21 cellular contexts compared by ENCODE assay signal in the genomic region with DNA sequence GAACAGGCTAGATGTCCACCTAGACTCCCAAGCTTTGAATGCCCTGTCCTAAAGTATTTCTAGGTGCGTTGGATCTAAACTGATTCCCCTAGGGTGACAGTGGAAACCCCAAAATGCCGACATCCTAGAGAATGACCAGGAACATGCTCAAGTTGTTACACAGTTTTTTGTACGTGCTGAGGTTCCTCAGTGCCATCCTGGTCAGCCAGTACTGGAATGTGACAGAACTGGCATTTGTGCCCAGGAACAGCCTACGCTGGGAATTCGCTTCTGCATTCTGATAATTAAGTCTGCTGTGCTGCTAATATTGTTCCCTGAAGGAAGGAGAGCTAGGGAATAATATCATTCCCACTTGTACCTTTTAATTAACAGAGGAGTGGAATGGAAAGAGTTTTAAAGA. TPM values are rescaled to one million over a fixed set of nuclear protein-coding genes. Genes with fewer than 3 reads are reported as not detected.
DNase-seq lines count a peak whose midpoint lies in the region; ATAC-seq and TF ChIP-seq lines count a peak whose summit lies in the region.
"Had no signal": no experiment of that assay in that cellular context is flagged by ENCODE, and none has a peak within 500 bp of the region (broad histone marks: within the 10 kb centered on the region; RNA-seq: fewer than 3 reads in every experiment).

No MANE protein-coding gene starts in this region.

- CTCF ChIA-PET in activated CD8-positive, alpha-beta T cell treated with anti-CD3 and anti-CD28 coated beads for 36 hours (lab: Charles Lee) = interaction anchor here (1.6 kb wide), 1 partner anchor 167 kb away, joined by 4 read pairs; no protein-coding TSS in a partner anchor
- CTCF ChIA-PET in activated CD8-positive, alpha-beta T cell treated with anti-CD3 and anti-CD28 coated beads, Interleukin-2, amount 10 ng/mL, durations not matched to agents 7 days and 5 days (lab: Charles Lee) = interaction anchor here (0.6 to 1.5 kb wide), 6 partner anchors 10 to 362 kb away, joined by 3 to 4 read pairs (median 3); no protein-coding TSS in a partner anchor
- CTCF ChIA-PET in PC-9 (lab: Charles Lee) = no interaction called here

- intact Hi-C loops in activated CD8-positive, alpha-beta T cell treated with anti-CD3 and anti-CD28 coated beads for 36 hours (cut with micrococcal nuclease) = no loop called here
- intact Hi-C loops in PC-9 (cut with micrococcal nuclease; ENCODE audit: unreplicated experiment) = no loop called here
- intact Hi-C loops in testis (cut with DNase I; ENCODE audit: low total_unique reads) = no loop called here
- intact Hi-C loops in head of caudate nucleus (cut with DNase I) = no loop called here

- WGBS in testis, 2 donors = 62 to 70% methylated on average over 5 of the region's 5 CpGs

- H3K27ac Mint-ChIP-seq in activated CD8-positive, alpha-beta T cell treated with anti-CD3 and anti-CD28 coated beads for 36 hours = peak overlapping the region; percentile 73
- H3K27ac Mint-ChIP-seq in activated CD8-positive, alpha-beta T cell treated with anti-CD3 and anti-CD28 coated beads, Interleukin-2, amount 10 ng/mL, durations not matched to agents 7 days and 5 days = no peak overlapping the region
- peak overlapping the region; percentile 40 for H3K27ac Mint-ChIP-seq in mesothelial cell of epicardium

- TF ChIP-seq POLR2A in testis (IDR thresholded peaks at IDR 0.05) = no peak

- peak overlapping the region; percentile 43 for H3K4me2 ChIP-seq in PC-9
- H3K4me2 ChIP-seq: BLaER1 treated with 17β-estradiol and CSF1 and Interleukin-3, amounts not matched to agents 10 nM and 100 nM had no signal

- peaks cover 27% of the 10 kb centered on the region for H3K4me1 ChIP-seq in PC-9 (replicated peaks; ENCODE audit: insufficient read depth)
- peaks cover 21% of the 10 kb centered on the region for H3K4me1 ChIP-seq in testis

- no peak for ATAC-seq in activated CD8-positive, alpha-beta T cell treated with anti-CD3 and anti-CD28 coated beads for 36 hours
- ATAC-seq in activated CD8-positive, alpha-beta T cell treated with anti-CD3 and anti-CD28 coated beads, Interleukin-2, amount 10 ng/mL, durations not matched to agents 7 days and 5 days = no peak
- ATAC-seq: GM12878, K562, T-helper 17 cell had no signal

- no peak overlapping the region for H3K4me3 ChIP-seq in PC-9
- H3K4me3 ChIP-seq in testis = no peak overlapping the region
- H3K4me3 ChIP-seq: adrenal gland; BLaER1 treated with 17β-estradiol and CSF1 and Interleukin-3, amounts not matched to agents 10 nM and 100 nM; GM12878; K562; mucosa of descending colon had no signal

- H3K79me2 ChIP-seq in PC-9 (ENCODE audit: low read depth) = peaks cover 7% of the 10 kb centered on the region; the same call in 1 of the 2 replicates

- TF ChIP-seq CTCF in activated CD8-positive, alpha-beta T cell treated with anti-CD3 and anti-CD28 coated beads for 36 hours (IDR thresholded peaks at IDR 0.05) = no peak
- TF ChIP-seq CTCF in PC-9 (conservative IDR thresholded peaks at IDR 0.05) (no peak), mesothelial cell of epicardium (IDR thresholded peaks at IDR 0.05; ENCODE audit: unreplicated experiment) (no peak), testis (IDR thresholded peaks at IDR 0.05) (no peak), GM10266 (IDR thresholded peaks at IDR 0.05; ENCODE audit: control insufficient read depth, insufficient read depth, low read depth, missing control alignments) (no peak)

- H3K9me3 Mint-ChIP-seq in activated CD8-positive, alpha-beta T cell treated with anti-CD3 and anti-CD28 coated beads for 36 hours = peaks cover 10% of the 10 kb centered on the region
- H3K9me3 Mint-ChIP-seq in activated CD8-positive, alpha-beta T cell treated with anti-CD3 and anti-CD28 coated beads, Interleukin-2, amount 10 ng/mL, durations not matched to agents 7 days and 5 days (ENCODE audit: insufficient read depth) = no peaks in the 10 kb centered on the region
- H3K9me3 Mint-ChIP-seq in mesothelial cell of epicardium = peaks cover 10% of the 10 kb centered on the region

- BruUV-seq in PC-9 (replicated peaks; lab: Mats Ljungman, UMichigan) = no TSS peak

- POLR2A ChIA-PET in activated CD8-positive, alpha-beta T cell treated with anti-CD3 and anti-CD28 coated beads for 36 hours (lab: Charles Lee) = interaction anchor here (0.7 to 0.8 kb wide), 2 partner anchors 59 to 69 kb away, joined by 3 read pairs; no protein-coding TSS in a partner anchor
- POLR2A ChIA-PET in activated CD8-positive, alpha-beta T cell treated with anti-CD3 and anti-CD28 coated beads, Interleukin-2, amount 10 ng/mL, durations not matched to agents 7 days and 5 days (lab: Charles Lee) = interaction anchor here (0.6 kb wide), 1 partner anchor 224 kb away, joined by 3 read pairs; no protein-coding TSS in a partner anchor
- POLR2A ChIA-PET in PC-9 (lab: Charles Lee; ENCODE audit: unreplicated experiment) = no interaction called here

- H3K27ac ChIP-seq in PC-9 (peak overlapping the region; percentile 51; the same call in 1 of the 2 replicates), testis (peak overlapping the region; percentile 6 to 65)
- H3K27ac ChIP-seq: BLaER1 treated with 17β-estradiol and CSF1 and Interleukin-3, amounts not matched to agents 10 nM and 100 nM had no signal

- H3K36me3 ChIP-seq in PC-9 (ENCODE audit: low read depth) (0 out of 2 replicates have a peak, but pooled peaks cover 3% of the 10 kb centered on the region), testis (ENCODE audit: low read depth, missing control alignments) (no peaks in the 10 kb centered on the region)
- H3K36me3 ChIP-seq: adrenal gland had no signal

- H3K27me3 Mint-ChIP-seq in activated CD8-positive, alpha-beta T cell treated with anti-CD3 and anti-CD28 coated beads for 36 hours = no peaks in the 10 kb centered on the region
- H3K27me3 Mint-ChIP-seq in activated CD8-positive, alpha-beta T cell treated with anti-CD3 and anti-CD28 coated beads, Interleukin-2, amount 10 ng/mL, durations not matched to agents 7 days and 5 days (ENCODE audit: low read depth) = no peaks in the 10 kb centered on the region
- H3K27me3 Mint-ChIP-seq in mesothelial cell of epicardium (ENCODE audit: low read depth) = no peaks in the 10 kb centered on the region
- H3K27me3 Mint-ChIP-seq: T-helper 17 cell had no signal

- no peak overlapping the region for H3K4me3 Mint-ChIP-seq in activated CD8-positive, alpha-beta T cell treated with anti-CD3 and anti-CD28 coated beads for 36 hours
- H3K4me3 Mint-ChIP-seq in activated CD8-positive, alpha-beta T cell treated with anti-CD3 and anti-CD28 coated beads, Interleukin-2, amount 10 ng/mL, durations not matched to agents 7 days and 5 days = no peak overlapping the region
- no peak overlapping the region for H3K4me3 Mint-ChIP-seq in mesothelial cell of epicardium
- H3K4me3 Mint-ChIP-seq: T-helper 17 cell had no signal

- H3K4me1 Mint-ChIP-seq in activated CD8-positive, alpha-beta T cell treated with anti-CD3 and anti-CD28 coated beads for 36 hours (ENCODE audit: low read depth) = peaks cover 35% of the 10 kb centered on the region
- peaks cover 18% of the 10 kb centered on the region for H3K4me1 Mint-ChIP-seq in activated CD8-positive, alpha-beta T cell treated with anti-CD3 and anti-CD28 coated beads, Interleukin-2, amount 10 ng/mL, durations not matched to agents 7 days and 5 days (ENCODE audit: low read depth)
- peaks cover 27% of the 10 kb centered on the region for H3K4me1 Mint-ChIP-seq in mesothelial cell of epicardium

- peaks cover 23% of the 10 kb centered on the region for H3K36me3 Mint-ChIP-seq in activated CD8-positive, alpha-beta T cell treated with anti-CD3 and anti-CD28 coated beads for 36 hours (ENCODE audit: low read depth)
- H3K36me3 Mint-ChIP-seq in activated CD8-positive, alpha-beta T cell treated with anti-CD3 and anti-CD28 coated beads, Interleukin-2, amount 10 ng/mL, durations not matched to agents 7 days and 5 days (ENCODE audit: low read depth) = peaks cover 24% of the 10 kb centered on the region
- peaks cover 7% of the 10 kb centered on the region for H3K36me3 Mint-ChIP-seq in mesothelial cell of epicardium

- no peaks in the 10 kb centered on the region for H3K9me2 ChIP-seq in PC-9 (ENCODE audit: insufficient read depth)

- H4K20me1 ChIP-seq in PC-9 (ENCODE audit: insufficient read depth) = no peaks in the 10 kb centered on the region
- H4K20me1 ChIP-seq: BLaER1 treated with 17β-estradiol and CSF1 and Interleukin-3, amounts not matched to agents 10 nM and 100 nM had no signal

- no peak overlapping the region for H2AFZ ChIP-seq in PC-9

- H3F3A ChIP-seq in PC-9 (ENCODE audit: insufficient read depth, low read depth) = peaks cover 25% of the 10 kb centered on the region

- H3K27me3 ChIP-seq in PC-9 (ENCODE audit: insufficient read depth, low read depth) (no peaks in the 10 kb centered on the region), testis (no peaks in the 10 kb centered on the region)
- H3K27me3 ChIP-seq: adrenal gland; BLaER1 treated with 17β-estradiol and CSF1 and Interleukin-3, amounts not matched to agents 10 nM and 100 nM had no signal

- H3K9me3 ChIP-seq in PC-9 (ENCODE audit: insufficient read depth, low read depth) (no peaks in the 10 kb centered on the region), testis (no peaks in the 10 kb centered on the region)
- H3K9me3 ChIP-seq: adrenal gland, mucosa of descending colon had no signal

- no peak for DNase-seq in activated CD8-positive, alpha-beta T cell treated with anti-CD3 and anti-CD28 coated beads for 36 hours
- no peak for DNase-seq in activated CD8-positive, alpha-beta T cell treated with anti-CD3 and anti-CD28 coated beads, Interleukin-2, amount 10 ng/mL, durations not matched to agents 7 days and 5 days
- DNase-seq in PC-9 = no peak
- no peak for DNase-seq in mesothelial cell of epicardium (ENCODE audit: low spot score in 2 of 2, unreplicated experiment in 2 of 2)
- DNase-seq in testis = peak; percentile 41
- no peak for DNase-seq in GM10266 (ENCODE audit: extremely low spot score)
- DNase-seq in head of caudate nucleus = no peak
- DNase-seq in effector CD4-positive, alpha-beta T cell = no peak
- DNase-seq: 8988T; activated effector memory CD4-positive, alpha-beta T cell treated with Interleukin-2 at 50 U/mL for 16 hours; adrenal gland; GDM1; mucosa of descending colon; NCI-H1048; NCI-H526; SHP77; stimulated activated CD4-positive, alpha-beta T cell treated with anti-CD3 and anti-CD28 coated beads, Interleukin-2, amount 100 ng/mL, for 24 hours; T-helper 17 cell had no signal

RNA-seq across cellular contexts. Expression of a gene that starts 40.3 kb away (rescaled TPM):
- total RNA-seq in activated CD8-positive, alpha-beta T cell treated with anti-CD3 and anti-CD28 coated beads for 36 hours = 10 to 100 TPM; 31.5 to 32.9 TPM
- total RNA-seq in activated CD8-positive, alpha-beta T cell treated with anti-CD3 and anti-CD28 coated beads, Interleukin-2, amount 10 ng/mL, durations not matched to agents 7 days and 5 days = 10 to 100 TPM; 18.8 to 21.2 TPM
- 18.2 and 19.7 TPM in 2 replicates for total RNA-seq in PC-9 (2021)
- total RNA-seq in mesothelial cell of epicardium = 11.0 to 13.4 TPM (median 13.3 TPM) in 3 replicates
- total RNA-seq in testis = 10 to 100 TPM; 22.8 to 46.3 TPM
- polyA plus RNA-seq in testis (ENCODE audit: insufficient read depth, low read depth, low replicate concordance) = 20.3 TPM

RNA-seq across cellular contexts. Expression of a gene that starts 47.1 kb away (rescaled TPM):
- total RNA-seq in activated CD8-positive, alpha-beta T cell treated with anti-CD3 and anti-CD28 coated beads for 36 hours = under 1 TPM; 0.09 to 0.20 TPM
- under 1 TPM in 1 of 2 experiments, not detected in 1; 0.13 TPM for total RNA-seq in activated CD8-positive, alpha-beta T cell treated with anti-CD3 and anti-CD28 coated beads, Interleukin-2, amount 10 ng/mL, durations not matched to agents 7 days and 5 days
- total RNA-seq in PC-9 (2021) (25.5 and 32.0 TPM in 2 replicates), mesothelial cell of epicardium (15.4 to 17.2 TPM (median 16.6 TPM) in 3 replicates), testis (10 to 100 TPM; 24.0 to 24.7 TPM)
- 30.3 TPM for polyA plus RNA-seq in testis (ENCODE audit: insufficient read depth, low read depth, low replicate concordance)

Comparison
In these comparisons a context has a peak if more than half of its experiments do, and no peak if none do; other contexts are left out.
1. RNA of a gene that starts 47.1 kb away (total RNA-seq): 25.5 to 32.0 TPM in PC-9, 24.0 to 24.7 TPM in testis and 15.4 to 17.2 TPM in mesothelial cell of epicardium; 0.09 to 0.20 TPM in activated CD8-positive, alpha-beta T cell treated with anti-CD3 and anti-CD28 coated beads for 36 hours and 0.13 TPM in activated CD8-positive, alpha-beta T cell treated with anti-CD3 and anti-CD28 coated beads, Interleukin-2, amount 10 ng/mL, durations not matched to agents 7 days and 5 days; every median in the first group is over 10 times any median in the second.